Comparison of ENCODE assay signal across 16 cellular contexts in genomic region chr3:127387556-127388153, GRCh38.
A peak's percentile ranks its signal among the peaks of the same experiment; 100 is the strongest.
DNase-seq lines count a peak whose midpoint lies in the region; ATAC-seq, FAIRE-seq and TF ChIP-seq lines count a peak whose summit lies in the region.
"Had no signal": no experiment of that assay in that cellular context is flagged by ENCODE, and none has a peak within 500 bp of the region (broad histone marks: within the 10 kb centered on the region; RNA-seq: fewer than 3 reads in every experiment).

No MANE protein-coding gene starts in this region.

- H4K12ac ChIP-seq in trophoblast cell (ENCODE audit: low read depth, low read length) = no peak overlapping the region

- TF ChIP-seq EP300 in SK-N-SH (IDR thresholded peaks at IDR 0.05; ENCODE audit: borderline replicate concordance in 1 of 2, low read depth in 1 of 2, low read length in 1 of 2) = no peak

- no peaks in the 10 kb centered on the region for H3K9me3 Mint-ChIP-seq in stimulated activated naive CD8-positive, alpha-beta T cell treated with anti-CD3 and anti-CD28 coated beads, Interleukin-15, amount 100 ng/mL, for 72 hours
- H3K9me3 Mint-ChIP-seq: HFFc6 had no signal

- H2AFZ ChIP-seq in trophoblast cell (ENCODE audit: insufficient read depth, low read length, poor library complexity) (no peak overlapping the region), MM.1S (ENCODE audit: low read length) (no peak overlapping the region), SK-N-SH (ENCODE audit: low read depth) (no peak overlapping the region)

- WGBS in trophoblast cell (ENCODE audit: extremely low coverage, insufficient coverage, insufficient read length) = no CpG with 5 or more reads among the region's 8 CpGs
- WGBS in adrenal gland, 4 donors = 65 to 86% (median 75%) methylated on average over 5 to 8 of the region's 8 CpGs
- WGBS in SK-N-SH (ENCODE audit: low lambda C conversion rate) = 56% methylated on average over 8 of the region's 8 CpGs

- no peak for TF ChIP-seq POLR2A in adrenal gland (IDR thresholded peaks at IDR 0.05)

- H3K27ac Mint-ChIP-seq in stimulated activated naive CD8-positive, alpha-beta T cell treated with anti-CD3 and anti-CD28 coated beads, Interleukin-15, amount 100 ng/mL, for 72 hours = no peak overlapping the region
- H3K27ac Mint-ChIP-seq: CD4-positive, CD25-positive, alpha-beta regulatory T cell; HFFc6 had no signal

- H3K9ac ChIP-seq in kidney (ENCODE audit: low read length in 2 of 2) = no peak overlapping the region
- H3K9ac ChIP-seq in trophoblast cell (ENCODE audit: low read length) = no peak overlapping the region
- H3K9ac ChIP-seq in MM.1S (ENCODE audit: low read length) = no peak overlapping the region
- no peak overlapping the region for H3K9ac ChIP-seq in SK-N-SH
- H3K9ac ChIP-seq: BLaER1 treated with 17β-estradiol and CSF1 and Interleukin-3, amounts not matched to agents 10 nM and 100 nM had no signal

- H4K20me1 ChIP-seq in MM.1S (ENCODE audit: insufficient read depth, low read length) (no peaks in the 10 kb centered on the region), SK-N-SH (ENCODE audit: insufficient read depth) (no peaks in the 10 kb centered on the region)

- peaks cover 2% of the 10 kb centered on the region for H3K79me1 ChIP-seq in trophoblast cell (ENCODE audit: low read length)

- H3K18ac ChIP-seq in trophoblast cell (ENCODE audit: low read length) = no peak overlapping the region

- H3F3A ChIP-seq in MM.1S (ENCODE audit: insufficient read depth, low read length) (no peaks in the 10 kb centered on the region), SK-N-SH (replicated peaks; ENCODE audit: insufficient read depth) (no peaks in the 10 kb centered on the region)

- H3K4me1 Mint-ChIP-seq in stimulated activated naive CD8-positive, alpha-beta T cell treated with anti-CD3 and anti-CD28 coated beads, Interleukin-15, amount 100 ng/mL, for 72 hours = no peaks in the 10 kb centered on the region
- H3K4me1 Mint-ChIP-seq: CD4-positive, CD25-positive, alpha-beta regulatory T cell had no signal

- no peak overlapping the region for H4K91ac ChIP-seq in trophoblast cell (ENCODE audit: low read depth, low read length)

- H2BK120ac ChIP-seq in trophoblast cell (ENCODE audit: insufficient read depth, low read length, poor library complexity) = no peak overlapping the region

- H3K4ac ChIP-seq in trophoblast cell (ENCODE audit: low read depth, low read length) = no peak overlapping the region

- DNase-seq in stimulated activated naive CD8-positive, alpha-beta T cell treated with anti-CD3 and anti-CD28 coated beads, Interleukin-15, amount 100 ng/mL, for 72 hours = no peak
- no peak for DNase-seq in stimulated activated naive CD8-positive, alpha-beta T cell treated with anti-CD3 and anti-CD28 coated beads, Interleukin-15, Interleukin-2, amounts not matched to agents 100 U/mL and 50 U/mL, for 24 hours
- peak; percentile 49 for DNase-seq in kidney
- DNase-seq in trophoblast cell = no peak
- DNase-seq in upper lobe of right lung = peak; percentile 51
- DNase-seq in MM.1S = no peak
- DNase-seq in adrenal gland = no peak
- no peak for DNase-seq in SK-N-SH
- DNase-seq: ACHN; CD4-positive, CD25-positive, alpha-beta regulatory T cell; DMS 273 treated with DMSO at 0.1 percent for 48 hours; HCEC 1CT; HFFc6 had no signal

- POLR2A ChIA-PET in SK-N-SH (lab: Yijun Ruan, JAX) = no interaction called here

- H3K36me3 ChIP-seq in kidney (ENCODE audit: control insufficient read depth in 1 of 2, insufficient read depth in 2 of 2, low read length in 2 of 2) = no peaks in the 10 kb centered on the region
- no peaks in the 10 kb centered on the region for H3K36me3 ChIP-seq in trophoblast cell (ENCODE audit: control insufficient read depth in 1 of 2, insufficient read depth in 2 of 2, low read length in 2 of 2)
- H3K36me3 ChIP-seq in upper lobe of right lung = no peaks in the 10 kb centered on the region
- H3K36me3 ChIP-seq in MM.1S (replicated peaks; ENCODE audit: insufficient read depth, low read length) = no peaks in the 10 kb centered on the region
- no peaks in the 10 kb centered on the region for H3K36me3 ChIP-seq in adrenal gland (replicated peaks in 1 of 2)
- H3K36me3 ChIP-seq in SK-N-SH (replicated peaks in 1 of 2; ENCODE audit: control insufficient read depth in 1 of 2, insufficient read depth in 2 of 2, low read length in 1 of 2) = no peaks in the 10 kb centered on the region
- H3K36me3 ChIP-seq: BLaER1 treated with 17β-estradiol and CSF1 and Interleukin-3, amounts not matched to agents 10 nM and 100 nM had no signal

- no peak overlapping the region for H3K23ac ChIP-seq in trophoblast cell (ENCODE audit: low read length)

- no peaks in the 10 kb centered on the region for H3K9me2 ChIP-seq in MM.1S (replicated peaks; ENCODE audit: insufficient read depth, low read length)
- H3K9me2 ChIP-seq in SK-N-SH = no peaks in the 10 kb centered on the region

- no peaks in the 10 kb centered on the region for H3K27me3 ChIP-seq in trophoblast cell (ENCODE audit: insufficient read depth, low read length)
- H3K27me3 ChIP-seq in upper lobe of right lung = no peaks in the 10 kb centered on the region
- peaks cover 62% of the 10 kb centered on the region for H3K27me3 ChIP-seq in MM.1S (replicated peaks; ENCODE audit: insufficient read depth, low read length)
- peaks cover 11% of the 10 kb centered on the region for H3K27me3 ChIP-seq in adrenal gland
- no peaks in the 10 kb centered on the region for H3K27me3 ChIP-seq in SK-N-SH (ENCODE audit: insufficient read depth)

- no peak overlapping the region for H2AK5ac ChIP-seq in trophoblast cell (ENCODE audit: low read length)

- H3K79me2 ChIP-seq in trophoblast cell (ENCODE audit: control insufficient read depth, insufficient read depth, low read length, poor library complexity) = no peaks in the 10 kb centered on the region
- H3K79me2 ChIP-seq in MM.1S (ENCODE audit: low read length) = no peaks in the 10 kb centered on the region
- no peaks in the 10 kb centered on the region for H3K79me2 ChIP-seq in SK-N-SH (ENCODE audit: insufficient read depth)

- H3K4me2 ChIP-seq in trophoblast cell (ENCODE audit: low read length) (no peak overlapping the region), MM.1S (ENCODE audit: low read depth, low read length) (no peak overlapping the region), SK-N-SH (no peak overlapping the region)
- H3K4me2 ChIP-seq: BLaER1 treated with 17β-estradiol and CSF1 and Interleukin-3, amounts not matched to agents 10 nM and 100 nM had no signal

- no peak overlapping the region for H3K27ac ChIP-seq in kidney (ENCODE audit: low read depth in 2 of 2, low read length in 2 of 2)
- H3K27ac ChIP-seq in trophoblast cell (ENCODE audit: low read depth, low read length) = no peak overlapping the region
- H3K27ac ChIP-seq in upper lobe of right lung = no peak overlapping the region
- no peak overlapping the region for H3K27ac ChIP-seq in MM.1S (ENCODE audit: low read length)
- no peak overlapping the region for H3K27ac ChIP-seq in adrenal gland
- H3K27ac ChIP-seq in SK-N-SH (ENCODE audit: low read depth in 2 of 2, low read length in 1 of 2) = no peak overlapping the region
- H3K27ac ChIP-seq: BLaER1 treated with 17β-estradiol and CSF1 and Interleukin-3, amounts not matched to agents 10 nM and 100 nM had no signal

- H3K4me3 Mint-ChIP-seq in stimulated activated naive CD8-positive, alpha-beta T cell treated with anti-CD3 and anti-CD28 coated beads, Interleukin-15, amount 100 ng/mL, for 72 hours = no peak overlapping the region
- H3K4me3 Mint-ChIP-seq: CD4-positive, CD25-positive, alpha-beta regulatory T cell; HFFc6 had no signal

- H3K4me3 ChIP-seq in kidney (ENCODE audit: low read length in 2 of 2) = no peak overlapping the region
- H3K4me3 ChIP-seq in trophoblast cell (ENCODE audit: low read depth, low read length) = peak overlapping the region; percentile 28
- no peak overlapping the region for H3K4me3 ChIP-seq in upper lobe of right lung
- no peak overlapping the region for H3K4me3 ChIP-seq in MM.1S (ENCODE audit: low read length)
- H3K4me3 ChIP-seq in adrenal gland = no peak overlapping the region
- no peak overlapping the region for H3K4me3 ChIP-seq in SK-N-SH (ENCODE audit: low read depth in 2 of 2, low read length in 1 of 2)
- H3K4me3 ChIP-seq: BLaER1 treated with 17β-estradiol and CSF1 and Interleukin-3, amounts not matched to agents 10 nM and 100 nM; GM12878 had no signal

- no peaks in the 10 kb centered on the region for H3K9me3 ChIP-seq in kidney (ENCODE audit: control insufficient read depth in 1 of 2, low read length in 2 of 2)
- H3K9me3 ChIP-seq in trophoblast cell (ENCODE audit: insufficient read depth, low read depth, low read length) = peaks cover 10% of the 10 kb centered on the region
- H3K9me3 ChIP-seq in upper lobe of right lung = no peaks in the 10 kb centered on the region
- no peaks in the 10 kb centered on the region for H3K9me3 ChIP-seq in MM.1S (replicated peaks; ENCODE audit: insufficient read depth, low read length)
- no peaks in the 10 kb centered on the region for H3K9me3 ChIP-seq in adrenal gland (replicated peaks in 1 of 3)
- no peaks in the 10 kb centered on the region for H3K9me3 ChIP-seq in SK-N-SH

- no peak for TF ChIP-seq RAD21 in SK-N-SH (IDR thresholded peaks at IDR 0.05; ENCODE audit: low read length)

- H2BK12ac ChIP-seq in trophoblast cell (ENCODE audit: low read length) = no peak overlapping the region

- no peak overlapping the region for H4K8ac ChIP-seq in trophoblast cell (ENCODE audit: low read depth, low read length)

- FAIRE-seq in kidney (lab: Jason Lieb, UNC) = no peak
- FAIRE-seq: GM12878, GM18507 had no signal

- peak; percentile 28 for ATAC-seq in stimulated activated naive CD8-positive, alpha-beta T cell treated with anti-CD3 and anti-CD28 coated beads, Interleukin-15, amount 100 ng/mL, for 72 hours
- no peak for ATAC-seq in stimulated activated naive CD8-positive, alpha-beta T cell treated with anti-CD3 and anti-CD28 coated beads, Interleukin-15, Interleukin-2, amounts not matched to agents 100 U/mL and 50 U/mL, for 24 hours
- no peak for ATAC-seq in upper lobe of right lung
- ATAC-seq: GM12878 had no signal

- H2BK5ac ChIP-seq in trophoblast cell (ENCODE audit: low read depth, low read length, poor library complexity) = no peak overlapping the region

- CTCF ChIA-PET in SK-N-SH (lab: Yijun Ruan, JAX) = no interaction called here

- no peak overlapping the region for H3K14ac ChIP-seq in trophoblast cell (ENCODE audit: low read length)

- no peaks in the 10 kb centered on the region for H3K4me1 ChIP-seq in kidney (ENCODE audit: control insufficient read depth in 1 of 2, insufficient read depth in 1 of 2, low read depth in 1 of 2, low read length in 2 of 2)
- peaks cover 5 to 8% of the 10 kb centered on the region in 2 experiments for H3K4me1 ChIP-seq in trophoblast cell (ENCODE audit: control insufficient read depth in 1 of 2, insufficient read depth in 2 of 2, low read length in 2 of 2)
- H3K4me1 ChIP-seq in upper lobe of right lung = no peaks in the 10 kb centered on the region
- H3K4me1 ChIP-seq in MM.1S (ENCODE audit: low read length) = no peaks in the 10 kb centered on the region
- H3K4me1 ChIP-seq in adrenal gland (replicated peaks in 1 of 2) = no peaks in the 10 kb centered on the region
- peaks cover 0 to 4% of the 10 kb centered on the region in 2 experiments; a peak in 1 of 4 replicates for H3K4me1 ChIP-seq in SK-N-SH (ENCODE audit: control insufficient read depth in 1 of 2, insufficient read depth in 2 of 2, low read depth in 1 of 2, low read length in 1 of 2)

- peaks cover 33% of the 10 kb centered on the region for H3K27me3 Mint-ChIP-seq in stimulated activated naive CD8-positive, alpha-beta T cell treated with anti-CD3 and anti-CD28 coated beads, Interleukin-15, amount 100 ng/mL, for 72 hours

- intact Hi-C loops in kidney (cut with DNase I) = no loop called here
- intact Hi-C loops in upper lobe of right lung (cut with DNase I) = no loop called here
- intact Hi-C loops in adrenal gland (cut with DNase I) = no loop called here

- no peak for TF ChIP-seq CTCF in kidney (IDR thresholded peaks at IDR 0.05; ENCODE audit: borderline replicate concordance, extremely low read depth, insufficient read depth)
- TF ChIP-seq CTCF in upper lobe of right lung (IDR thresholded peaks at IDR 0.05) = no peak
- TF ChIP-seq CTCF in MM.1S (IDR thresholded peaks at IDR 0.05; ENCODE audit: low read length) = no peak
- no peak for TF ChIP-seq CTCF in adrenal gland (IDR thresholded peaks at IDR 0.05)
- no peak for TF ChIP-seq CTCF in SK-N-SH (IDR thresholded peaks at IDR 0.05)

Comparison
In these comparisons a context has a peak if more than half of its experiments do, and no peak if none do; other contexts are left out.
1. DNase-seq: peak in kidney (single experiment) and upper lobe of right lung (single experiment); none in stimulated activated naive CD8-positive, alpha-beta T cell treated with anti-CD3 and anti-CD28 coated beads, Interleukin-15, amount 100 ng/mL, for 72 hours (0 of 2), stimulated activated naive CD8-positive, alpha-beta T cell treated with anti-CD3 and anti-CD28 coated beads, Interleukin-15, Interleukin-2, amounts not matched to agents 100 U/mL and 50 U/mL, for 24 hours (single experiment), trophoblast cell (0 of 2), MM.1S (single experiment), adrenal gland (0 of 7) and SK-N-SH (single experiment).